Comparison of ENCODE assay signal across 25 cellular contexts in genomic region chr11:134730096-134730495, GRCh38.
A peak's percentile ranks its signal among the peaks of the same experiment; 100 is the strongest.
DNase-seq lines count a peak whose midpoint lies in the region; ATAC-seq, FAIRE-seq and TF ChIP-seq lines count a peak whose summit lies in the region.
"Had no signal": no experiment of that assay in that cellular context is flagged by ENCODE, and none has a peak within 500 bp of the region (broad histone marks: within the 10 kb centered on the region; RNA-seq: fewer than 3 reads in every experiment).

No MANE protein-coding gene starts in this region.

- H3K9ac ChIP-seq in H1 (replicated peaks in 1 of 4; ENCODE audit: extremely low read depth in 1 of 4, low read depth in 3 of 4, low read length in 3 of 4) (no peak overlapping the region), mesendoderm (ENCODE audit: low read length) (no peak overlapping the region)
- H3K9ac ChIP-seq: BLaER1 had no signal

- H2BK5ac ChIP-seq in H1 (ENCODE audit: low read depth, low read length) (peak overlapping the region; percentile 56; the same call in 1 of the 2 replicates), mesendoderm (ENCODE audit: low read length) (peak overlapping the region; percentile 53)

- TF ChIP-seq EP300 in H1 (IDR thresholded peaks at IDR 0.05; ENCODE audit: borderline replicate concordance in 1 of 2, low read depth in 2 of 2, low read length in 2 of 2) = no peak

- H2BK20ac ChIP-seq in H1 (ENCODE audit: low read length) = peak overlapping the region; percentile 98

- peak overlapping the region; percentile 53; the same call in 1 of the 2 replicates for H3K4me2 ChIP-seq in GM23338
- peak overlapping the region in 1 of 2 experiments; percentile 24; a peak in 1 of 4 replicates for H3K4me2 ChIP-seq in H1 (ENCODE audit: insufficient read depth in 1 of 2, low read depth in 2 of 2, low read length in 2 of 2)
- no peak overlapping the region for H3K4me2 ChIP-seq in mesendoderm (ENCODE audit: low read length)
- H3K4me2 ChIP-seq: BLaER1 had no signal

- no peak overlapping the region for H3K27ac ChIP-seq in GM23338 (ENCODE audit: low read depth)
- no peak overlapping the region for H3K27ac ChIP-seq in H1 (ENCODE audit: low read depth, low read length)
- peak overlapping the region; percentile 84 for H3K27ac ChIP-seq in mesendoderm (ENCODE audit: low read depth, low read length)
- H3K27ac ChIP-seq: BLaER1, Peyer's patch had no signal

- 0 out of 2 replicates have a peak, but pooled peaks cover 3% of the 10 kb centered on the region for H3F3A ChIP-seq in GM23338 (replicated peaks; ENCODE audit: low read depth)

- H2BK12ac ChIP-seq in H1 (ENCODE audit: low read depth, low read length) = peak overlapping the region; percentile 96

- H3K4me3 Mint-ChIP-seq in GM23338 = no peak overlapping the region
- no peak overlapping the region for H3K4me3 Mint-ChIP-seq in T-helper 17 cell
- H3K4me3 Mint-ChIP-seq: CD4-positive, CD25-positive, alpha-beta regulatory T cell had no signal

- H3K9me3 Mint-ChIP-seq in GM23338 = no peaks in the 10 kb centered on the region

- DNase-seq in DMS79 (lab: John Stamatoyannopoulos, UW) (peak; percentile 29), GM23338 (ENCODE audit: low spot score) (no peak), H1 (ENCODE audit: low read depth in 1 of 2, low spot score in 2 of 2) (no peak), mesendoderm (no peak), NCI-H1092 (lab: John Stamatoyannopoulos, UW) (no peak), NCI-H2196 (lab: John Stamatoyannopoulos, UW; ENCODE audit: unreplicated experiment) (no peak), T-helper 17 cell (no peak)
- no peak for DNase-seq in stimulated activated CD4-positive, alpha-beta T cell treated with anti-CD3 and anti-CD28 coated beads, Interleukin-4, amount 100 ng/mL, for 1 hour
- DNase-seq: CD4-positive, CD25-positive, alpha-beta regulatory T cell; DMS153; EL; GDM1; KBM-7; MM.1S; NCI-H1694 treated with DMSO at 0.1 percent for 48 hours; NCI-H2081; NCI-H2171 treated with DMSO at 0.1 percent for 48 hours; NCI-H446 treated with DMSO at 0.1 percent for 48 hours; NCI-H69; OCI-M1; Peyer's patch; SHP77 treated with DMSO at 0.1 percent for 48 hours had no signal

- TF ChIP-seq CTCF in GM23338 (conservative IDR thresholded peaks at IDR 0.05; ENCODE audit: low read depth in 2 of 2) = no peak
- no peak for TF ChIP-seq CTCF in H1 (IDR thresholded peaks at IDR 0.05; ENCODE audit: control extremely low read depth in 1 of 3, insufficient read depth in 1 of 3, low read depth in 1 of 3, low read length in 3 of 3)

- no peak overlapping the region for H3K56ac ChIP-seq in H1 (replicated peaks; ENCODE audit: insufficient read length, low read depth, low read length)
- peak overlapping the region; percentile 62 for H3K56ac ChIP-seq in mesendoderm (ENCODE audit: low read length)

- H2AFZ ChIP-seq in GM23338 (0 out of 2 replicates have a peak overlapping the region, but pooled peaks have one; percentile 76), H1 (ENCODE audit: low read length) (no peak overlapping the region)

- no peaks in the 10 kb centered on the region for H3K79me2 ChIP-seq in GM23338 (replicated peaks; ENCODE audit: insufficient read depth)
- no peaks in the 10 kb centered on the region for H3K79me2 ChIP-seq in H1 (ENCODE audit: control insufficient read depth in 1 of 2, insufficient read depth in 2 of 2, low read length in 2 of 2)
- H3K79me2 ChIP-seq in mesendoderm (ENCODE audit: control insufficient read depth, insufficient read depth, low read length) = no peaks in the 10 kb centered on the region

- peak overlapping the region; percentile 36 for H4K91ac ChIP-seq in H1 (replicated peaks; ENCODE audit: insufficient read length, low read length)

- 65% methylated on average over 4 of the region's 4 CpGs; no CpG with 5 or more reads in 1 of the 2 experiments for WGBS in H1 (ENCODE audit: extremely low coverage in 1 of 2, insufficient coverage in 1 of 2, insufficient read length in 1 of 2, insufficient replicate concordance in 2 of 2, low coverage in 1 of 2, low lambda C conversion rate in 2 of 2, missing lambda C conversion rate in 1 of 2), 2 experiments
- no CpG with 5 or more reads among the region's 4 CpGs for WGBS in mesendoderm (ENCODE audit: extremely low coverage, insufficient coverage, low lambda C conversion rate)

- no peak for ATAC-seq in GM23338
- ATAC-seq in T-helper 17 cell = no peak
- ATAC-seq: GM12878 had no signal

- peaks cover 20% of the 10 kb centered on the region for H3K4me1 ChIP-seq in GM23338 (ENCODE audit: insufficient read depth)
- H3K4me1 ChIP-seq in H1 (replicated peaks in 1 of 4; ENCODE audit: control insufficient read depth in 3 of 4, insufficient read depth in 4 of 4, low read length in 3 of 4) = peaks cover 9 to 22% (median 11%) of the 10 kb centered on the region in 4 experiments
- H3K4me1 ChIP-seq in mesendoderm (ENCODE audit: control insufficient read depth, low read depth, low read length) = peaks cover 4% of the 10 kb centered on the region

- no peak for TF ChIP-seq POLR2A in H1 (IDR thresholded peaks at IDR 0.05; ENCODE audit: control extremely low read depth in 1 of 2, low read depth in 2 of 2, low read length in 2 of 2)

- H3K27ac Mint-ChIP-seq in GM23338 (no peak overlapping the region), T-helper 17 cell (no peak overlapping the region)
- H3K27ac Mint-ChIP-seq: CD4-positive, CD25-positive, alpha-beta regulatory T cell had no signal

- H4K20me1 ChIP-seq in GM23338 (replicated peaks; ENCODE audit: insufficient read depth) (no peaks in the 10 kb centered on the region), H1 (replicated peaks in 1 of 2; ENCODE audit: control insufficient read depth in 1 of 2, insufficient read depth in 2 of 2, low read length in 2 of 2) (no peaks in the 10 kb centered on the region)
- H4K20me1 ChIP-seq: BLaER1 had no signal

- H3K4me3 ChIP-seq in GM23338 (no peak overlapping the region), H1 (ENCODE audit: extremely low read depth in 1 of 4, insufficient read depth in 2 of 4, low read depth in 3 of 4, low read length in 4 of 4) (no peak overlapping the region), mesendoderm (ENCODE audit: low read length) (no peak overlapping the region)
- H3K4me3 ChIP-seq: BLaER1, GM12878, Peyer's patch had no signal

- H3K4me1 Mint-ChIP-seq in GM23338 = peaks cover 60% of the 10 kb centered on the region
- peaks cover 2% of the 10 kb centered on the region for H3K4me1 Mint-ChIP-seq in T-helper 17 cell
- H3K4me1 Mint-ChIP-seq: CD4-positive, CD25-positive, alpha-beta regulatory T cell had no signal

- H3K18ac ChIP-seq in H1 (ENCODE audit: extremely low read depth, low read length) = peak overlapping the region; percentile 90; the same call in 1 of the 2 replicates
- peak overlapping the region; percentile 61 for H3K18ac ChIP-seq in mesendoderm (ENCODE audit: low read length)

- H3K9me3 ChIP-seq in H1 (ENCODE audit: insufficient read depth in 2 of 2, low read depth in 1 of 2, low read length in 1 of 2) (no peaks in the 10 kb centered on the region), T-helper 17 cell (ENCODE audit: control insufficient read depth, low read length, poor library complexity, severe bottlenecking) (no peaks in the 10 kb centered on the region)
- H3K9me3 ChIP-seq: BLaER1, Peyer's patch had no signal

- no peak overlapping the region for H3K23ac ChIP-seq in H1 (ENCODE audit: insufficient read length)
- H3K23ac ChIP-seq in mesendoderm (ENCODE audit: low read length) = no peak overlapping the region

- H3K27me3 ChIP-seq in GM23338 (ENCODE audit: insufficient read depth) = no peaks in the 10 kb centered on the region
- H3K27me3 ChIP-seq in H1 (replicated peaks in 1 of 4; ENCODE audit: control insufficient read depth in 3 of 4, extremely low read depth in 1 of 4, insufficient read depth in 3 of 4, low read length in 3 of 4) = no peaks in the 10 kb centered on the region
- H3K27me3 ChIP-seq in mesendoderm (ENCODE audit: insufficient read depth, low read length, poor library complexity) = no peaks in the 10 kb centered on the region
- H3K27me3 ChIP-seq: BLaER1, Peyer's patch had no signal

- no peaks in the 10 kb centered on the region for H3K9me2 ChIP-seq in GM23338 (ENCODE audit: insufficient read depth)

- no peaks in the 10 kb centered on the region for H3K23me2 ChIP-seq in H1 (ENCODE audit: low read depth, low read length)

- H2BK15ac ChIP-seq in H1 (ENCODE audit: low read length) (peak overlapping the region; percentile 10; the same call in 1 of the 2 replicates), mesendoderm (replicated peaks; ENCODE audit: low read depth) (no peak overlapping the region)

- peak overlapping the region; percentile 24 for H3K14ac ChIP-seq in H1 (ENCODE audit: insufficient read length)

- POLR2A ChIA-PET in H1 (lab: Charles Lee; ENCODE audit: partially characterized antibody) = no interaction called here

- H3K27me3 Mint-ChIP-seq in GM23338 (ENCODE audit: insufficient read depth, low read depth, poor library complexity) (peaks cover 17% of the 10 kb centered on the region), T-helper 17 cell (peaks cover 69% of the 10 kb centered on the region)

- no peaks in the 10 kb centered on the region for H3K36me3 Mint-ChIP-seq in GM23338 (ENCODE audit: low read depth)
- H3K36me3 Mint-ChIP-seq in T-helper 17 cell (ENCODE audit: low read depth) = no peaks in the 10 kb centered on the region
- H3K36me3 Mint-ChIP-seq: CD4-positive, CD25-positive, alpha-beta regulatory T cell had no signal

- CTCF ChIA-PET in H1 (lab: Charles Lee; ENCODE audit: partially characterized antibody) = interaction anchor here (0.6 to 1.6 kb wide), 5 partner anchors 12 to 71 kb away, joined by 3 to 4 read pairs (median 3); no protein-coding TSS in a partner anchor

- peak overlapping the region; percentile 65 for H2BK120ac ChIP-seq in H1 (replicated peaks; ENCODE audit: low read depth, low read length)
- peak overlapping the region; percentile 52 for H2BK120ac ChIP-seq in mesendoderm (ENCODE audit: low read depth, low read length)

- H4K8ac ChIP-seq in H1 (ENCODE audit: extremely low read depth, insufficient read depth, low read length) = no peak overlapping the region
- no peak overlapping the region for H4K8ac ChIP-seq in mesendoderm (ENCODE audit: low read depth, low read length)

- H3K79me1 ChIP-seq in H1 (ENCODE audit: low read depth, low read length) (no peaks in the 10 kb centered on the region), mesendoderm (ENCODE audit: low read length) (no peaks in the 10 kb centered on the region)

- TF ChIP-seq RAD21 in H1 (IDR thresholded peaks at IDR 0.05 in 1 of 2, conservative IDR thresholded peaks at IDR 0.05 in 1 of 2; ENCODE audit: low read depth in 2 of 2, low read length in 2 of 2) = no peak

- H2AK5ac ChIP-seq in H1 (ENCODE audit: low read depth, low read length) = peak overlapping the region; percentile 75; the same call in 1 of the 2 replicates
- H2AK5ac ChIP-seq in mesendoderm (ENCODE audit: low read length) = no peak overlapping the region

- H3K36me3 ChIP-seq in GM23338 (ENCODE audit: insufficient read depth) (no peaks in the 10 kb centered on the region), H1 (ENCODE audit: control insufficient read depth in 2 of 4, insufficient read depth in 4 of 4, low read length in 3 of 4) (no peaks in the 10 kb centered on the region), mesendoderm (ENCODE audit: control insufficient read depth, insufficient read depth, low read length) (no peaks in the 10 kb centered on the region)
- H3K36me3 ChIP-seq: BLaER1, Peyer's patch had no signal

- no peak overlapping the region for H4K5ac ChIP-seq in H1 (ENCODE audit: insufficient read length, low read depth, low read length)
- H4K5ac ChIP-seq in mesendoderm (ENCODE audit: low read length) = no peak overlapping the region

- no peak for FAIRE-seq in H1 (lab: Jason Lieb, UNC)
- FAIRE-seq: A204.1, GM12878 had no signal

- H3K4ac ChIP-seq in H1 (replicated peaks; ENCODE audit: insufficient read length, low read depth, low read length) (no peak overlapping the region), mesendoderm (ENCODE audit: low read depth, low read length) (peak overlapping the region; percentile 37)
